8 cellular contexts compared by ENCODE assay signal in genomic region chr16:15482068-15482747, GRCh38. TPM values are rescaled to one million over a fixed set of nuclear protein-coding genes. Genes with fewer than 3 reads are reported as not detected.
DNase-seq lines count a peak whose midpoint lies in the region; ATAC-seq and TF ChIP-seq lines count a peak whose summit lies in the region.

No MANE protein-coding gene starts in this region.

- ATAC-seq in RWPE2 (ENCODE audit: low read depth) (peak; percentile 99), HG03439 (IDR thresholded peaks at IDR 0.05; ENCODE audit: unreplicated experiment) (no peak), HG03280 (IDR thresholded peaks at IDR 0.05; ENCODE audit: unreplicated experiment) (no peak), GM18519 (IDR thresholded peaks at IDR 0.05; ENCODE audit: low FRiP score, unreplicated experiment) (no peak)
- peak; percentile 62 to 82 for ATAC-seq in stimulated activated naive B cell treated with anti-CD40 and anti-IgM and Interleukin-4, amounts not matched to agents 10 μg/mL and 1 μg/mL and 100 μg/mL, for 72 hours (replicated peaks)

- no peak overlapping the region for H3K4me3 Mint-ChIP-seq in stimulated activated naive B cell treated with anti-CD40 and anti-IgM and Interleukin-4, amounts not matched to agents 10 μg/mL and 1 μg/mL and 100 μg/mL, for 72 hours

- H3K36me3 Mint-ChIP-seq in stimulated activated naive B cell treated with anti-CD40 and anti-IgM and Interleukin-4, amounts not matched to agents 10 μg/mL and 1 μg/mL and 100 μg/mL, for 72 hours = peaks cover 0 to 9% of the 10 kb centered on the region in 2 donors

- H3K27ac ChIP-seq in RWPE2 (ENCODE audit: poor library complexity, severe bottlenecking) = peak overlapping the region; percentile 63
- peak overlapping the region; percentile 20 to 40 for H3K27ac ChIP-seq in breast epithelium
- peak overlapping the region; percentile 45 for H3K27ac ChIP-seq in liver (ENCODE audit: low read depth in 1 of 2, low read length in 2 of 2)

- peaks cover 13% of the 10 kb centered on the region for H3K4me1 ChIP-seq in RWPE2 (ENCODE audit: insufficient read depth, poor library complexity, severe bottlenecking)
- H3K4me1 ChIP-seq in breast epithelium = peaks cover 0 to 4% of the 10 kb centered on the region in 2 donors
- H3K4me1 ChIP-seq in liver (ENCODE audit: control insufficient read depth in 4 of 4, insufficient read depth in 4 of 4, low read length in 3 of 4) = peaks cover 0 to 14% (median 4%) of the 10 kb centered on the region in 4 donors

- TF ChIP-seq POLR2A in breast epithelium (IDR thresholded peaks at IDR 0.05) = no peak

- H3K4me1 Mint-ChIP-seq in stimulated activated naive B cell treated with anti-CD40 and anti-IgM and Interleukin-4, amounts not matched to agents 10 μg/mL and 1 μg/mL and 100 μg/mL, for 72 hours = peaks cover 16 to 40% of the 10 kb centered on the region in 2 donors

- DNase-seq in H7 (peak; percentile 66), RWPE2 (ENCODE audit: low spot score) (peak; percentile 94), breast epithelium (ENCODE audit: low spot score in 2 of 2) (peak; percentile 35 to 62)
- peak; percentile 11 for DNase-seq in stimulated activated naive B cell treated with anti-CD40 and anti-IgM and Interleukin-4, amounts not matched to agents 10 μg/mL and 1 μg/mL and 100 μg/mL, for 72 hours

- WGBS in liver = 63% methylated on average over 3 of the region's 3 CpGs

- H3K9me3 ChIP-seq in RWPE2 (ENCODE audit: severe bottlenecking) = no peaks in the 10 kb centered on the region
- no peaks in the 10 kb centered on the region for H3K9me3 ChIP-seq in breast epithelium
- H3K9me3 ChIP-seq in liver (ENCODE audit: control insufficient read depth in 4 of 4, low read length in 3 of 4) = no peaks in the 10 kb centered on the region

- peak; percentile 60 to 76 for TF ChIP-seq RAD21 in liver (IDR thresholded peaks at IDR 0.05)

- no peaks in the 10 kb centered on the region for H3K27me3 Mint-ChIP-seq in stimulated activated naive B cell treated with anti-CD40 and anti-IgM and Interleukin-4, amounts not matched to agents 10 μg/mL and 1 μg/mL and 100 μg/mL, for 72 hours

- intact Hi-C loops in breast epithelium (cut with DNase I; ENCODE audit: low total_unique reads) = no loop called here

- no peak overlapping the region for H3K9ac ChIP-seq in liver (ENCODE audit: low read depth in 1 of 2, low read length in 2 of 2)

- TF ChIP-seq CTCF in RWPE2 (IDR thresholded peaks at IDR 0.05; ENCODE audit: poor library complexity, severe bottlenecking) (peak; percentile 32), breast epithelium (IDR thresholded peaks at IDR 0.05) (no peak), liver (IDR thresholded peaks at IDR 0.05; ENCODE audit: low read depth, low read length, missing input control) (peak; percentile 18)

- no peaks in the 10 kb centered on the region; the same call in 1 of the 2 replicates for H3K36me3 ChIP-seq in H7 (replicated peaks; ENCODE audit: control insufficient read depth, insufficient read depth, low read length)
- no peaks in the 10 kb centered on the region for H3K36me3 ChIP-seq in RWPE2 (ENCODE audit: low read depth)
- no peaks in the 10 kb centered on the region for H3K36me3 ChIP-seq in breast epithelium
- H3K36me3 ChIP-seq in liver (ENCODE audit: control insufficient read depth in 4 of 4, insufficient read depth in 3 of 4, low read depth in 1 of 4, low read length in 3 of 4) = no peaks in the 10 kb centered on the region

- H3K4me3 ChIP-seq in H7 (ENCODE audit: insufficient read depth, low read depth, low read length) (no peak overlapping the region), RWPE2 (ENCODE audit: severe bottlenecking) (no peak overlapping the region), breast epithelium (no peak overlapping the region), liver (ENCODE audit: low read depth in 1 of 3, low read length in 3 of 3) (no peak overlapping the region)

- no peak overlapping the region for H3K27ac Mint-ChIP-seq in stimulated activated naive B cell treated with anti-CD40 and anti-IgM and Interleukin-4, amounts not matched to agents 10 μg/mL and 1 μg/mL and 100 μg/mL, for 72 hours

- H3K27me3 ChIP-seq in H7 (ENCODE audit: control insufficient read depth, insufficient read depth, low read length) (no peaks in the 10 kb centered on the region), RWPE2 (ENCODE audit: insufficient read depth, poor library complexity, severe bottlenecking) (no peaks in the 10 kb centered on the region), breast epithelium (no peaks in the 10 kb centered on the region), liver (ENCODE audit: control insufficient read depth in 4 of 4, insufficient read depth in 4 of 4, low read length in 3 of 4) (no peaks in the 10 kb centered on the region)

- peaks cover 0 to under 1% of the 10 kb centered on the region in 2 donors for H3K9me3 Mint-ChIP-seq in stimulated activated naive B cell treated with anti-CD40 and anti-IgM and Interleukin-4, amounts not matched to agents 10 μg/mL and 1 μg/mL and 100 μg/mL, for 72 hours

TF ChIP-seq in liver, 16 proteins besides CTCF, POLR2A, EP300 and RAD21:
- no peak for TF ChIP-seq FOXA1 (IDR thresholded peaks at IDR 0.05)
- TF ChIP-seq REST (IDR thresholded peaks at IDR 0.05) = peak; percentile 63
- peak; percentile 78 to 81 for TF ChIP-seq EGR1 (IDR thresholded peaks at IDR 0.05; ENCODE audit: low read depth in 2 of 2)
- TF ChIP-seq, protein P1, sequence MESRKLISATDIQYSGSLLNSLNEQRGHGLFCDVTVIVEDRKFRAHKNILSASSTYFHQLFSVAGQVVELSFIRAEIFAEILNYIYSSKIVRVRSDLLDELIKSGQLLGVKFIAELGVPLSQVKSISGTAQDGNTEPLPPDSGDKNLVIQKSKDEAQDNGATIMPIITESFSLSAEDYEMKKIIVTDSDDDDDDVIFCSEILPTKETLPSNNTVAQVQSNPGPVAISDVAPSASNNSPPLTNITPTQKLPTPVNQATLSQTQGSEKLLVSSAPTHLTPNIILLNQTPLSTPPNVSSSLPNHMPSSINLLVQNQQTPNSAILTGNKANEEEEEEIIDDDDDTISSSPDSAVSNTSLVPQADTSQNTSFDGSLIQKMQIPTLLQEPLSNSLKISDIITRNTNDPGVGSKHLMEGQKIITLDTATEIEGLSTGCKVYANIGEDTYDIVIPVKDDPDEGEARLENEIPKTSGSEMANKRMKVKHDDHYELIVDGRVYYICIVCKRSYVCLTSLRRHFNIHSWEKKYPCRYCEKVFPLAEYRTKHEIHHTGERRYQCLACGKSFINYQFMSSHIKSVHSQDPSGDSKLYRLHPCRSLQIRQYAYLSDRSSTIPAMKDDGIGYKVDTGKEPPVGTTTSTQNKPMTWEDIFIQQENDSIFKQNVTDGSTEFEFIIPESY (IDR thresholded peaks at IDR 0.05) = peak; percentile 77
- peak; percentile 93 for TF ChIP-seq YY1 (IDR thresholded peaks at IDR 0.05)
- peak; percentile 95 for TF ChIP-seq SP1 (IDR thresholded peaks at IDR 0.05)
- TF ChIP-seq NR2F2 (IDR thresholded peaks at IDR 0.05) = peak; percentile 80
- peak; percentile 99 for TF ChIP-seq RXRA (IDR thresholded peaks at IDR 0.05)
- peak; percentile 17 to 76 for TF ChIP-seq GABPA (IDR thresholded peaks at IDR 0.05 in 1 of 2, conservative IDR thresholded peaks at IDR 0.05 in 1 of 2)
- TF ChIP-seq MAX (IDR thresholded peaks at IDR 0.05) = peak; percentile 68
- peak; percentile 72 for TF ChIP-seq HNF4G (IDR thresholded peaks at IDR 0.05)
- peak; percentile 95 for TF ChIP-seq ATF3 (IDR thresholded peaks at IDR 0.05)
- TF ChIP-seq FOXA2 (IDR thresholded peaks at IDR 0.05) = peak; percentile 46
- peak; percentile 61 to 78 for TF ChIP-seq HNF4A (conservative IDR thresholded peaks at IDR 0.05)
- peak; percentile 95 to 98 for TF ChIP-seq JUND (IDR thresholded peaks at IDR 0.05)
- TF ChIP-seq TAF1 (conservative IDR thresholded peaks at IDR 0.05) = peak; percentile 76

RNA-seq across cellular contexts. Expression of gene BMERB1, which starts 47.8 kb away (rescaled TPM):
- total RNA-seq in H7 (2014; rRNA removed; shearing (Covaris generic)) = 7.8 and 13.3 TPM in 2 replicates
- 10 to 100 TPM; 25.3 to 77.8 (median 38.7) TPM for total RNA-seq in breast epithelium
- 10 to 100 TPM in 1 of 2 donors, 1 to 10 TPM in 1; 5.6 to 33.3 TPM for total RNA-seq in liver
- 1 to 10 TPM; 8.3 to 9.7 TPM for polyA plus RNA-seq in liver

Comparison
In these comparisons a context has a peak if more than half of its experiments do, and no peak if none do; other contexts are left out.
1. DNase-seq: peak in every context shown above with its lines; median percentile 94 in RWPE2; 66 in H7; 48 in breast epithelium; 11 in stimulated activated naive B cell treated with anti-CD40 and anti-IgM and Interleukin-4, amounts not matched to agents 10 μg/mL and 1 μg/mL and 100 μg/mL, for 72 hours.
2. ATAC-seq: peak in RWPE2 (single experiment) and stimulated activated naive B cell treated with anti-CD40 and anti-IgM and Interleukin-4, amounts not matched to agents 10 μg/mL and 1 μg/mL and 100 μg/mL, for 72 hours (2 of 2); none in HG03439 (single experiment), HG03280 (single experiment) and GM18519 (single experiment).
3. CTCF ChIP-seq: peak in RWPE2 (single experiment) and liver (single experiment); none in breast epithelium (0 of 3).
4. Peak in every context shown above with its lines, with median percentiles within 50 percentile points of each other: H3K27ac ChIP-seq.